ENCODE assay signal across 18 cellular contexts in the genomic region with DNA sequence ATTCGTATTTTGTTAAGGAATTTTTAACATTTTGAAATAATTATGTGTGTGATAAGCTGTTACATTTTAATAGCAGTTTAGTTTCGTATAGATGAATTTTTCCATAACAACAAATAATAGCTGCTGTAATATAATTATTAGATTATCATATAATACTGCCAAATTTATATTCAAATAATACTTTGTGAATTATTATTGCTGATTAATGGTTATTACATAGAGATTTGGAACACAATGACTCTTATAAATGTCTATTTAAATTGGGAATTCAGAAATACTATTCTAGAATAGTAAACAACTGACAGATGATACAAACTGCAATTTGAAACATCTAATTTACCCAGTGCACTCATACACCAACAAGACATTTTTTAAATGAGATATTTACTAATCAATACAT.
A peak's percentile ranks its signal among the peaks of the same experiment; 100 is the strongest.
DNase-seq lines count a peak whose midpoint lies in the region; ATAC-seq, FAIRE-seq and TF ChIP-seq lines count a peak whose summit lies in the region.
"Had no signal": no experiment of that assay in that cellular context is flagged by ENCODE, and none has a peak within 500 bp of the region (broad histone marks: within the 10 kb centered on the region; RNA-seq: fewer than 3 reads in every experiment).

No MANE protein-coding gene starts in this region.

- H3K27me3 ChIP-seq in pancreas (no peaks in the 10 kb centered on the region), WERI-Rb-1 (ENCODE audit: insufficient read depth, low read depth, severe bottlenecking) (no peaks in the 10 kb centered on the region)

- WGBS in pancreas, 2 donors = 72 to 87% methylated on average over 2 of the region's 2 CpGs

- H3K9me3 ChIP-seq in pancreas = no peaks in the 10 kb centered on the region
- no peaks in the 10 kb centered on the region for H3K9me3 ChIP-seq in WERI-Rb-1 (ENCODE audit: severe bottlenecking)
- H3K9me3 ChIP-seq: A549, Caco-2 had no signal

- ATAC-seq in pancreas = no peak
- no peak for ATAC-seq in HG02798 (IDR thresholded peaks at IDR 0.05; ENCODE audit: poor library complexity, unreplicated experiment)
- ATAC-seq: A549, GM12878, GM23338 had no signal

- no peaks in the 10 kb centered on the region for H3K36me3 ChIP-seq in pancreas
- no peaks in the 10 kb centered on the region for H3K36me3 ChIP-seq in WERI-Rb-1

- H3K4me3 ChIP-seq in pancreas (no peak overlapping the region), WERI-Rb-1 (ENCODE audit: low read depth, low read length) (no peak overlapping the region)
- H3K4me3 ChIP-seq: A549, GM12878, GM23338 had no signal

- H3K4me1 ChIP-seq in pancreas = peaks cover 0 to 4% (median 0%) of the 10 kb centered on the region in 3 donors

- H3K27ac ChIP-seq in pancreas = no peak overlapping the region
- no peak overlapping the region for H3K27ac ChIP-seq in WERI-Rb-1
- H3K27ac ChIP-seq: A549, C4-2B, HL-60 had no signal

- TF ChIP-seq CTCF in pancreas (IDR thresholded peaks at IDR 0.05) (no peak), WERI-Rb-1 (IDR thresholded peaks at IDR 0.05; ENCODE audit: low read depth, low read length) (no peak)

- intact Hi-C loops in pancreas (cut with DNase I) = no loop called here

- DNase-seq in RCC 7860 (ENCODE audit: low spot score) (no peak), pancreas (no peak), 8988T (no peak), WERI-Rb-1 (no peak)
- DNase-seq: AML-193; Caco-2; CD4-positive, alpha-beta T cell; DMS79 treated with DMSO at 0.1 percent for 48 hours; HCEC 1CT had no signal

- FAIRE-seq in RCC 7860 (lab: Jason Lieb, UNC) (peak; percentile 23), colon (lab: Jason Lieb, UNC) (peak; percentile 68), pancreas (lab: Jason Lieb, UNC) (peak; percentile 70)
- FAIRE-seq: A549, GM12878, GM19239, H54 had no signal
